Comparison of ENCODE assay signal across 1 cellular context in the genomic region with DNA sequence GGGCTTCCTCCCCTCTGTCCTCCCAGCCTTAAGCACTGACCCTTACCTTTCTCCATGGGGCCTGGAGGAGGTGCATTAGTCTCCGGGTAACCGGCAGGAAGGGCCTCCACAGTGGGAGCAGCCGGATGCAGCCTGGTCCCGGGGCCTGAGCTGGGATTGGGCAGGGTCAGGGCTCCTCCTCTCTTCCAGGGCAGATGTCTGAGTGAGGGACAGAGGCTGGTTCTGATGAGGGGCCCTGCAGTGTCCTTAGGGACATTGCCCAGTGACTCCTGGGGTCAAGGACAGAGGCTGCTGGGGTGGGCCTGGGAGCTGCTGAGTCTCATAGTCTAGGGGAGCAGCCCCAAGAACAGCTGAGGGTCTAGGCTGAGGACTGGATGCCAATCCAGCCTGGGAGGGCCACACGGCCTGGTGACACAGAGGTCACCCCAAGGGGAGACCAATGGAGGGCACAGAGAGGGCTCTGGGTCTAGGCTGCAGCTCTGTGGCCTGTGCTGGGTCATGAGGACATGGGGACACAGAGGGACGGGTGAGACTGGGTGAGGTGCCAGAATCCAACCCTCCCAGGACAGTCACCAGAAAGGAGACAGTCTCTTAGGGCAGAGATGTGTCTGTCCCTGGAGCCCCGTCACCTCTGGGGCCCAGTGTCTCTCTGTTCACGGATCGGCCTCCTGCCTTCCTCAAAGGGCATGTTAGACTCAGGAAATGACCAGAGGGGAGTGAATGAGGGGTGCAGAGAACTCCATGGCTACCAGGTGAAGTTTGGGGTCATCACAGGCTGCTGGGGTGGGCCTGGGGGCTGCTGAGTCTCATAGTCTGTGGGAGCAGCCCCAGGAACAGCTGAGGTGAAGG.
TF ChIP-seq lines count a peak whose summit lies in the region.

No MANE protein-coding gene starts in this region.

TF ChIP-seq in WTC11, 78 proteins besides CTCF, POLR2A, EP300 and RAD21 (continued from another document):
- TF ChIP-seq, protein P1, sequence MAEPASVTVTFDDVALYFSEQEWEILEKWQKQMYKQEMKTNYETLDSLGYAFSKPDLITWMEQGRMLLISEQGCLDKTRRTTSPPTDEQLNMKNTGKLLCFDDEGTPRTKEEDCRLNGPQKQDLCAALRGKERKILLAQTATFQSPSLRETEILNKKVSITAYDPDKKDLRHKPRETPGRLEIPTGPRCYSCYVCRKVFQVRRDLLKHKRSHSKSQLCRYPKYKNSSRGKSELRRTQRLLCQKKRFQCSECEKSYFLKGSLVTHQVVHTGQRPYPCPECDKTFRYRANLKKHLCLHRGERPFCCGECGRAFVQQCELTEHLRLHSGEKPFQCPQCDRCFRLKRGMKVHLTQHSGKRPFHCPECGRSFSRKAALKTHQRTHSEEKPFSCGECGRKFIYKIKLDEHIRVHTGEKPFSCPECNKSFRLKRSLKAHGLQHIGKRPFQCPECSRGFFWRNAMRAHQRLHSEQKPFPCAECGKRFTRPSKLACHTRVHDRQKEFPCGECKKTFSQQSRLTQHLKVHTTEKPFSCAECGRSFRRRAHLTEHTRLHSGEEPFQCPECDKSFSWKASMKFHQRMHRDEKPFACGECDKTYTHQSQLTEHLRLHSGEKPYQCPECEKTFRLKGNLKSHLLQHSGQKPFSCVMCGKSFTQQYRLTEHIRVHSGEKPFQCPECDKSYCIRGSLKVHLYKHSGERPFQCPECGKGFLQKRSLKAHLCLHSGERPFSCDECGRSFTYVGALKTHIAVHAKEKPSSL (CRISPR knock-in tag; conservative IDR thresholded peaks at IDR 0.05): no peak
- TF ChIP-seq ZNF121 (CRISPR knock-in tag; IDR thresholded peaks at IDR 0.05) (no peak), MYBL2 (CRISPR knock-in tag; IDR thresholded peaks at IDR 0.05) (no peak), MXD4 (CRISPR knock-in tag; IDR thresholded peaks at IDR 0.05; ENCODE audit: borderline replicate concordance) (no peak), CREB1 (CRISPR knock-in tag; IDR thresholded peaks at IDR 0.05) (no peak), CREM (CRISPR knock-in tag; IDR thresholded peaks at IDR 0.05) (no peak), ATF1 (CRISPR knock-in tag; IDR thresholded peaks at IDR 0.05) (no peak), ZNF232 (CRISPR knock-in tag; IDR thresholded peaks at IDR 0.05) (no peak), NFE2L1 (CRISPR knock-in tag; IDR thresholded peaks at IDR 0.05) (no peak), IRF2 (CRISPR knock-in tag; IDR thresholded peaks at IDR 0.05; ENCODE audit: borderline replicate concordance, low read depth) (no peak)
- TF ChIP-seq, protein P2, sequence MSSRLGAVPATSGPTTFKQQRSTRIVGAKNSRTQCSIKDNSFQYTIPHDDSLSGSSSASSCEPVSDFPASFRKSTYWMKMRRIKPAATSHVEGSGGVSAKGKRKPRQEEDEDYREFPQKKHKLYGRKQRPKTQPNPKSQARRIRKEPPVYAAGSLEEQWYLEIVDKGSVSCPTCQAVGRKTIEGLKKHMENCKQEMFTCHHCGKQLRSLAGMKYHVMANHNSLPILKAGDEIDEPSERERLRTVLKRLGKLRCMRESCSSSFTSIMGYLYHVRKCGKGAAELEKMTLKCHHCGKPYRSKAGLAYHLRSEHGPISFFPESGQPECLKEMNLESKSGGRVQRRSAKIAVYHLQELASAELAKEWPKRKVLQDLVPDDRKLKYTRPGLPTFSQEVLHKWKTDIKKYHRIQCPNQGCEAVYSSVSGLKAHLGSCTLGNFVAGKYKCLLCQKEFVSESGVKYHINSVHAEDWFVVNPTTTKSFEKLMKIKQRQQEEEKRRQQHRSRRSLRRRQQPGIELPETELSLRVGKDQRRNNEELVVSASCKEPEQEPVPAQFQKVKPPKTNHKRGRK (CRISPR knock-in tag; IDR thresholded peaks at IDR 0.05; ENCODE audit: borderline replicate concordance): no peak
- TF ChIP-seq, protein P3, sequence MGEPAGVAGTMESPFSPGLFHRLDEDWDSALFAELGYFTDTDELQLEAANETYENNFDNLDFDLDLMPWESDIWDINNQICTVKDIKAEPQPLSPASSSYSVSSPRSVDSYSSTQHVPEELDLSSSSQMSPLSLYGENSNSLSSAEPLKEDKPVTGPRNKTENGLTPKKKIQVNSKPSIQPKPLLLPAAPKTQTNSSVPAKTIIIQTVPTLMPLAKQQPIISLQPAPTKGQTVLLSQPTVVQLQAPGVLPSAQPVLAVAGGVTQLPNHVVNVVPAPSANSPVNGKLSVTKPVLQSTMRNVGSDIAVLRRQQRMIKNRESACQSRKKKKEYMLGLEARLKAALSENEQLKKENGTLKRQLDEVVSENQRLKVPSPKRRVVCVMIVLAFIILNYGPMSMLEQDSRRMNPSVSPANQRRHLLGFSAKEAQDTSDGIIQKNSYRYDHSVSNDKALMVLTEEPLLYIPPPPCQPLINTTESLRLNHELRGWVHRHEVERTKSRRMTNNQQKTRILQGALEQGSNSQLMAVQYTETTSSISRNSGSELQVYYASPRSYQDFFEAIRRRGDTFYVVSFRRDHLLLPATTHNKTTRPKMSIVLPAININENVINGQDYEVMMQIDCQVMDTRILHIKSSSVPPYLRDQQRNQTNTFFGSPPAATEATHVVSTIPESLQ (CRISPR knock-in tag; IDR thresholded peaks at IDR 0.05): no peak
- TF ChIP-seq, protein P4, sequence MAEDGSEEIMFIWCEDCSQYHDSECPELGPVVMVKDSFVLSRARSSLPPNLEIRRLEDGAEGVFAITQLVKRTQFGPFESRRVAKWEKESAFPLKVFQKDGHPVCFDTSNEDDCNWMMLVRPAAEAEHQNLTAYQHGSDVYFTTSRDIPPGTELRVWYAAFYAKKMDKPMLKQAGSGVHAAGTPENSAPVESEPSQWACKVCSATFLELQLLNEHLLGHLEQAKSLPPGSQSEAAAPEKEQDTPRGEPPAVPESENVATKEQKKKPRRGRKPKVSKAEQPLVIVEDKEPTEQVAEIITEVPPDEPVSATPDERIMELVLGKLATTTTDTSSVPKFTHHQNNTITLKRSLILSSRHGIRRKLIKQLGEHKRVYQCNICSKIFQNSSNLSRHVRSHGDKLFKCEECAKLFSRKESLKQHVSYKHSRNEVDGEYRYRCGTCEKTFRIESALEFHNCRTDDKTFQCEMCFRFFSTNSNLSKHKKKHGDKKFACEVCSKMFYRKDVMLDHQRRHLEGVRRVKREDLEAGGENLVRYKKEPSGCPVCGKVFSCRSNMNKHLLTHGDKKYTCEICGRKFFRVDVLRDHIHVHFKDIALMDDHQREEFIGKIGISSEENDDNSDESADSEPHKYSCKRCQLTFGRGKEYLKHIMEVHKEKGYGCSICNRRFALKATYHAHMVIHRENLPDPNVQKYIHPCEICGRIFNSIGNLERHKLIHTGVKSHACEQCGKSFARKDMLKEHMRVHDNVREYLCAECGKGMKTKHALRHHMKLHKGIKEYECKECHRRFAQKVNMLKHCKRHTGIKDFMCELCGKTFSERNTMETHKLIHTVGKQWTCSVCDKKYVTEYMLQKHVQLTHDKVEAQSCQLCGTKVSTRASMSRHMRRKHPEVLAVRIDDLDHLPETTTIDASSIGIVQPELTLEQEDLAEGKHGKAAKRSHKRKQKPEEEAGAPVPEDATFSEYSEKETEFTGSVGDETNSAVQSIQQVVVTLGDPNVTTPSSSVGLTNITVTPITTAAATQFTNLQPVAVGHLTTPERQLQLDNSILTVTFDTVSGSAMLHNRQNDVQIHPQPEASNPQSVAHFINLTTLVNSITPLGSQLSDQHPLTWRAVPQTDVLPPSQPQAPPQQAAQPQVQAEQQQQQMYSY (CRISPR knock-in tag; IDR thresholded peaks at IDR 0.05): no peak
- TF ChIP-seq, protein P5, sequence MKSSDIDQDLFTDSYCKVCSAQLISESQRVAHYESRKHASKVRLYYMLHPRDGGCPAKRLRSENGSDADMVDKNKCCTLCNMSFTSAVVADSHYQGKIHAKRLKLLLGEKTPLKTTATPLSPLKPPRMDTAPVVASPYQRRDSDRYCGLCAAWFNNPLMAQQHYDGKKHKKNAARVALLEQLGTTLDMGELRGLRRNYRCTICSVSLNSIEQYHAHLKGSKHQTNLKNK (CRISPR knock-in tag; IDR thresholded peaks at IDR 0.05): no peak
- TF ChIP-seq, protein P6, sequence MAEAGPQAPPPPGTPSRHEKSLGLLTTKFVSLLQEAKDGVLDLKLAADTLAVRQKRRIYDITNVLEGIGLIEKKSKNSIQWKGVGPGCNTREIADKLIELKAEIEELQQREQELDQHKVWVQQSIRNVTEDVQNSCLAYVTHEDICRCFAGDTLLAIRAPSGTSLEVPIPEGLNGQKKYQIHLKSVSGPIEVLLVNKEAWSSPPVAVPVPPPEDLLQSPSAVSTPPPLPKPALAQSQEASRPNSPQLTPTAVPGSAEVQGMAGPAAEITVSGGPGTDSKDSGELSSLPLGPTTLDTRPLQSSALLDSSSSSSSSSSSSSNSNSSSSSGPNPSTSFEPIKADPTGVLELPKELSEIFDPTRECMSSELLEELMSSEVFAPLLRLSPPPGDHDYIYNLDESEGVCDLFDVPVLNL (CRISPR knock-in tag; IDR thresholded peaks at IDR 0.05; ENCODE audit: borderline replicate concordance, low read depth): no peak
- TF ChIP-seq, protein P7, sequence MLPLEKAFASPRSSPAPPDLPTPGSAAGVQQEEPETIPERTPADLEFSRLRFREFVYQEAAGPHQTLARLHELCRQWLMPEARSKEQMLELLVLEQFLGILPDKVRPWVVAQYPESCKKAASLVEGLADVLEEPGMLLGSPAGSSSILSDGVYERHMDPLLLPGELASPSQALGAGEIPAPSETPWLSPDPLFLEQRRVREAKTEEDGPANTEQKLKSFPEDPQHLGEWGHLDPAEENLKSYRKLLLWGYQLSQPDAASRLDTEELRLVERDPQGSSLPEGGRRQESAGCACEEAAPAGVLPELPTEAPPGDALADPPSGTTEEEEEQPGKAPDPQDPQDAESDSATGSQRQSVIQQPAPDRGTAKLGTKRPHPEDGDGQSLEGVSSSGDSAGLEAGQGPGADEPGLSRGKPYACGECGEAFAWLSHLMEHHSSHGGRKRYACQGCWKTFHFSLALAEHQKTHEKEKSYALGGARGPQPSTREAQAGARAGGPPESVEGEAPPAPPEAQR (CRISPR knock-in tag; IDR thresholded peaks at IDR 0.05): no peak
- TF ChIP-seq, protein P8, sequence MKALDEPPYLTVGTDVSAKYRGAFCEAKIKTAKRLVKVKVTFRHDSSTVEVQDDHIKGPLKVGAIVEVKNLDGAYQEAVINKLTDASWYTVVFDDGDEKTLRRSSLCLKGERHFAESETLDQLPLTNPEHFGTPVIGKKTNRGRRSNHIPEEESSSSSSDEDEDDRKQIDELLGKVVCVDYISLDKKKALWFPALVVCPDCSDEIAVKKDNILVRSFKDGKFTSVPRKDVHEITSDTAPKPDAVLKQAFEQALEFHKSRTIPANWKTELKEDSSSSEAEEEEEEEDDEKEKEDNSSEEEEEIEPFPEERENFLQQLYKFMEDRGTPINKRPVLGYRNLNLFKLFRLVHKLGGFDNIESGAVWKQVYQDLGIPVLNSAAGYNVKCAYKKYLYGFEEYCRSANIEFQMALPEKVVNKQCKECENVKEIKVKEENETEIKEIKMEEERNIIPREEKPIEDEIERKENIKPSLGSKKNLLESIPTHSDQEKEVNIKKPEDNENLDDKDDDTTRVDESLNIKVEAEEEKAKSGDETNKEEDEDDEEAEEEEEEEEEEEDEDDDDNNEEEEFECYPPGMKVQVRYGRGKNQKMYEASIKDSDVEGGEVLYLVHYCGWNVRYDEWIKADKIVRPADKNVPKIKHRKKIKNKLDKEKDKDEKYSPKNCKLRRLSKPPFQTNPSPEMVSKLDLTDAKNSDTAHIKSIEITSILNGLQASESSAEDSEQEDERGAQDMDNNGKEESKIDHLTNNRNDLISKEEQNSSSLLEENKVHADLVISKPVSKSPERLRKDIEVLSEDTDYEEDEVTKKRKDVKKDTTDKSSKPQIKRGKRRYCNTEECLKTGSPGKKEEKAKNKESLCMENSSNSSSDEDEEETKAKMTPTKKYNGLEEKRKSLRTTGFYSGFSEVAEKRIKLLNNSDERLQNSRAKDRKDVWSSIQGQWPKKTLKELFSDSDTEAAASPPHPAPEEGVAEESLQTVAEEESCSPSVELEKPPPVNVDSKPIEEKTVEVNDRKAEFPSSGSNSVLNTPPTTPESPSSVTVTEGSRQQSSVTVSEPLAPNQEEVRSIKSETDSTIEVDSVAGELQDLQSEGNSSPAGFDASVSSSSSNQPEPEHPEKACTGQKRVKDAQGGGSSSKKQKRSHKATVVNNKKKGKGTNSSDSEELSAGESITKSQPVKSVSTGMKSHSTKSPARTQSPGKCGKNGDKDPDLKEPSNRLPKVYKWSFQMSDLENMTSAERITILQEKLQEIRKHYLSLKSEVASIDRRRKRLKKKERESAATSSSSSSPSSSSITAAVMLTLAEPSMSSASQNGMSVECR (CRISPR knock-in tag; IDR thresholded peaks at IDR 0.05; ENCODE audit: borderline replicate concordance): no peak
